ENCODE assay signal across 8 cellular contexts in genomic region chr15:92097473-92098178, GRCh38.
DNase-seq lines count a peak whose midpoint lies in the region; ATAC-seq and TF ChIP-seq lines count a peak whose summit lies in the region.

No MANE protein-coding gene starts in this region.

- ATAC-seq in sciatic nerve (peak; percentile 89), HG02840 (IDR thresholded peaks at IDR 0.05; ENCODE audit: low FRiP score, unreplicated experiment) (no peak)

- no peaks in the 10 kb centered on the region for H3K27me3 ChIP-seq in right atrium auricular region

- intact Hi-C loops in sciatic nerve (cut with DNase I): no loop called here

- H3K4me3 ChIP-seq in right atrium auricular region: no peak overlapping the region

- peaks cover 21% of the 10 kb centered on the region for H3K36me3 ChIP-seq in right atrium auricular region

- peak; percentile 82 for TF ChIP-seq CTCF in GM20000 (IDR thresholded peaks at IDR 0.05; ENCODE audit: extremely low read depth, missing control alignments)
- peak; percentile 63 to 82 for TF ChIP-seq CTCF in right atrium auricular region (IDR thresholded peaks at IDR 0.05)

- DNase-seq in D341Med (ENCODE audit: low spot score) (peak; percentile 76), GM20000 (ENCODE audit: low spot score) (peak; percentile 62), HPDE6-E6E7 (ENCODE audit: extremely low spot score) (peak; percentile 45), SK-MEL-5 (ENCODE audit: low read depth, low spot score) (peak; percentile 61), amniotic epithelial cell (ENCODE audit: low read depth) (peak; percentile 18), right atrium auricular region (ENCODE audit: low spot score) (no peak), sciatic nerve (ENCODE audit: low spot score) (no peak)

- no peaks in the 10 kb centered on the region for H3K9me3 ChIP-seq in right atrium auricular region

- no peak overlapping the region for H3K27ac ChIP-seq in right atrium auricular region

- H3K4me1 ChIP-seq in right atrium auricular region: peaks cover 0 to 14% of the 10 kb centered on the region in 2 donors

- in situ Hi-C loops in SK-MEL-5 (cut with HindIII; ENCODE audit: low pct_unique_long_range_greater_than_20kb, low sequenced_read_pairs): no loop called here

Comparison
In these comparisons a context has a peak if more than half of its experiments do, and no peak if none do; other contexts are left out.
1. DNase-seq: peak in D341Med (single experiment), GM20000 (single experiment), HPDE6-E6E7 (single experiment), SK-MEL-5 (single experiment) and amniotic epithelial cell (single experiment); none in right atrium auricular region (single experiment) and sciatic nerve (single experiment).